33 cellular contexts compared by ENCODE assay signal in genomic region chr3:190034446-190034845, GRCh38.
"Had no signal": no experiment of that assay in that cellular context is flagged by ENCODE, and none has a peak within 500 bp of the region (broad histone marks: within the 10 kb centered on the region; RNA-seq: fewer than 3 reads in every experiment).

No MANE protein-coding gene starts in this region.

- H3K27ac ChIP-seq: body of pancreas, epithelial cell of prostate, esophagus squamous epithelium, gastroesophageal sphincter, WERI-Rb-1 had no signal

- H3K4me3 ChIP-seq: body of pancreas, esophagus squamous epithelium, gastroesophageal sphincter had no signal

- H3K36me3 ChIP-seq: esophagus squamous epithelium, gastroesophageal sphincter, WERI-Rb-1 had no signal

- H3K4me1 Mint-ChIP-seq: activated B cell treated with CpG ODN at 0.5 μM for 24 hours; activated CD8-positive, alpha-beta memory T cell treated with anti-CD3 and anti-CD28 coated beads, Interleukin-2, amount 10 ng/mL, durations not matched to agents 7 days and 5 days; T-helper 17 cell had no signal

- FAIRE-seq: colon had no signal

- H3K27me3 ChIP-seq: body of pancreas, esophagus squamous epithelium, gastroesophageal sphincter had no signal

- DNase-seq: activated B cell treated with CpG ODN at 0.5 μM for 24 hours; activated CD4-positive, alpha-beta T cell treated with anti-CD3 and anti-CD28 coated beads for 48 hours; activated CD4-positive, alpha-beta T cell treated with anti-CD3 and anti-CD28 coated beads, Interleukin-2, amount 50 U/mL, for 1 hour; activated CD4-positive, alpha-beta T cell treated with anti-CD3 and anti-CD28 coated beads, Interleukin-2, amount 50 U/mL, for 48 hours; activated CD8-positive, alpha-beta memory T cell treated with anti-CD3 and anti-CD28 coated beads, Interleukin-2, amount 10 ng/mL, durations not matched to agents 7 days and 5 days; activated CD8-positive, alpha-beta memory T cell treated with anti-CD3 and anti-CD28 coated beads, Interleukin-2, amount 50 U/mL, for 4 hours; activated CD8-positive, alpha-beta T cell treated with anti-CD3 and anti-CD28 coated beads, Interleukin-2, amount 10 ng/mL, durations not matched to agents 7 days and 5 days; activated effector memory CD4-positive, alpha-beta T cell treated with anti-CD3 and anti-CD28 coated beads, Interleukin-2, amount 50 U/mL, for 16 hours; activated naive CD4-positive, alpha-beta T cell treated with anti-CD3 and anti-CD28 coated beads for 36 hours; activated T-cell treated with anti-CD3 and anti-CD28 coated beads, Interleukin-2, amount 50 U/mL, for 1 hour; activated T-cell treated with anti-CD3 and anti-CD28 coated beads, Interleukin-2, amount 50 U/mL, for 48 hours; amygdala; aorta; body of pancreas; caudate nucleus; cortex of kidney; dermis blood vessel endothelial cell; effector CD4-positive, alpha-beta T cell; effector memory CD8-positive, alpha-beta T cell; esophagus squamous epithelium; foreskin melanocyte; T-helper 1 cell; T-helper 17 cell; T1000; WERI-Rb-1 had no signal

- H3K27ac Mint-ChIP-seq: activated B cell treated with CpG ODN at 0.5 μM for 24 hours; activated CD8-positive, alpha-beta memory T cell treated with anti-CD3 and anti-CD28 coated beads, Interleukin-2, amount 10 ng/mL, durations not matched to agents 7 days and 5 days; activated CD8-positive, alpha-beta T cell treated with anti-CD3 and anti-CD28 coated beads, Interleukin-2, amount 10 ng/mL, durations not matched to agents 7 days and 5 days; activated naive CD4-positive, alpha-beta T cell treated with anti-CD3 and anti-CD28 coated beads for 36 hours; activated naive CD8-positive, alpha-beta T cell; activated T-helper 1 cell treated with anti-CD3 and anti-CD28 coated beads, Interleukin-12 subunit alpha, Interleukin-12 subunit beta, Interleukin-2, Interleukin-4 antibody, amounts not matched to agents 30 ng/mL and 10 ng/mL and 1 ng/mL, durations not matched to agents 14 hours and 24 hours and 36 hours; activated T-helper 2 cell treated with anti-CD3 and anti-CD28 coated beads, Interferon-gamma antibody, Interleukin-2, Interleukin-4, amounts not matched to agents 10 μg/mL and 5 μg/mL and 100 μg/mL, durations not matched to agents 14 hours and 24 hours and 36 hours; effector memory CD8-positive, alpha-beta T cell; T-helper 17 cell; T-helper 2 cell treated with Interferon-gamma antibody and Interleukin-4, amounts not matched to agents 5 μg/mL and 100 μg/mL, for 36 hours had no signal

- H3K9me3 Mint-ChIP-seq: activated B cell treated with CpG ODN at 0.5 μM for 24 hours; activated naive CD4-positive, alpha-beta T cell treated with anti-CD3 and anti-CD28 coated beads for 36 hours; activated T-helper 1 cell treated with anti-CD3 and anti-CD28 coated beads, Interleukin-12 subunit alpha, Interleukin-12 subunit beta, Interleukin-2, Interleukin-4 antibody, amounts not matched to agents 30 ng/mL and 10 ng/mL and 1 ng/mL, durations not matched to agents 14 hours and 24 hours and 36 hours; activated T-helper 2 cell treated with anti-CD3 and anti-CD28 coated beads, Interferon-gamma antibody, Interleukin-2, Interleukin-4, amounts not matched to agents 10 μg/mL and 5 μg/mL and 100 μg/mL, durations not matched to agents 14 hours and 24 hours and 36 hours; effector memory CD8-positive, alpha-beta T cell; T-helper 2 cell treated with Interferon-gamma antibody and Interleukin-4, amounts not matched to agents 5 μg/mL and 100 μg/mL, for 36 hours had no signal

- H3K4me1 ChIP-seq: body of pancreas had no signal

- H3K4me3 Mint-ChIP-seq: activated B cell treated with CpG ODN at 0.5 μM for 24 hours; activated CD8-positive, alpha-beta memory T cell treated with anti-CD3 and anti-CD28 coated beads, Interleukin-2, amount 10 ng/mL, durations not matched to agents 7 days and 5 days; activated CD8-positive, alpha-beta T cell treated with anti-CD3 and anti-CD28 coated beads, Interleukin-2, amount 10 ng/mL, durations not matched to agents 7 days and 5 days; activated naive CD4-positive, alpha-beta T cell treated with anti-CD3 and anti-CD28 coated beads for 36 hours; activated naive CD8-positive, alpha-beta T cell; activated T-helper 1 cell treated with anti-CD3 and anti-CD28 coated beads, Interleukin-12 subunit alpha, Interleukin-12 subunit beta, Interleukin-2, Interleukin-4 antibody, amounts not matched to agents 30 ng/mL and 10 ng/mL and 1 ng/mL, durations not matched to agents 14 hours and 24 hours and 36 hours; effector memory CD8-positive, alpha-beta T cell; T-helper 17 cell; T-helper 2 cell treated with Interferon-gamma antibody and Interleukin-4, amounts not matched to agents 5 μg/mL and 100 μg/mL, for 36 hours had no signal

- H3K9me3 ChIP-seq: body of pancreas, esophagus squamous epithelium, gastroesophageal sphincter had no signal

- H3K36me3 Mint-ChIP-seq: activated CD8-positive, alpha-beta memory T cell treated with anti-CD3 and anti-CD28 coated beads, Interleukin-2, amount 10 ng/mL, durations not matched to agents 7 days and 5 days; activated naive CD8-positive, alpha-beta T cell had no signal

- ATAC-seq: activated CD4-positive, CD25-positive, alpha-beta regulatory T cell treated with anti-CD3 and anti-CD28 coated beads, Interleukin-2, amount 50 U/mL, for 24 hours; activated CD8-positive, alpha-beta memory T cell treated with anti-CD3 and anti-CD28 coated beads, Interleukin-2, amount 10 ng/mL, durations not matched to agents 7 days and 5 days; activated CD8-positive, alpha-beta T cell treated with anti-CD3 and anti-CD28 coated beads, Interleukin-2, amount 10 ng/mL, durations not matched to agents 7 days and 5 days; body of pancreas; effector memory CD8-positive, alpha-beta T cell; gastroesophageal sphincter; T-helper 17 cell had no signal
